Comparison of ENCODE assay signal across 26 cellular contexts in genomic region chr5:161403121-161403520, GRCh38.
"Had no signal": no experiment of that assay in that cellular context is flagged by ENCODE, and none has a peak within 500 bp of the region (broad histone marks: within the 10 kb centered on the region; RNA-seq: fewer than 3 reads in every experiment).

No MANE protein-coding gene starts in this region.

- DNase-seq: activated CD4-positive, alpha-beta memory T cell treated with anti-CD3 and anti-CD28 coated beads, Interleukin-2, amount 10 ng/mL, durations not matched to agents 7 days and 5 days; activated CD4-positive, alpha-beta T cell treated with anti-CD3 and anti-CD28 coated beads for 1 hour; activated CD4-positive, alpha-beta T cell treated with anti-CD3 and anti-CD28 coated beads for 4 hours; activated CD4-positive, alpha-beta T cell treated with anti-CD3 and anti-CD28 coated beads, Interleukin-2, amount 10 ng/mL, durations not matched to agents 7 days and 5 days; activated CD4-positive, alpha-beta T cell treated with anti-CD3 and anti-CD28 coated beads, Interleukin-2, amount 50 U/mL, for 4 hours; activated CD8-positive, alpha-beta memory T cell treated with anti-CD3 and anti-CD28 coated beads, Interleukin-2, amount 50 U/mL, for 48 hours; activated gamma-delta T cell; activated naive CD4-positive, alpha-beta T cell; activated naive CD4-positive, alpha-beta T cell treated with anti-CD3 and anti-CD28 coated beads, Interleukin-2, amount 10 ng/mL, durations not matched to agents 7 days and 5 days; activated naive CD8-positive, alpha-beta T cell treated with anti-CD3 and anti-CD28 coated beads, Interleukin-2, amount 10 ng/mL, durations not matched to agents 7 days and 5 days; activated T-cell treated with anti-CD3 and anti-CD28 coated beads for 4 hours; activated T-cell treated with anti-CD3 and anti-CD28 coated beads, Interleukin-2, amount 50 U/mL, for 24 hours; activated T-cell treated with anti-CD3 and anti-CD28 coated beads, Interleukin-2, amount 50 U/mL, for 72 hours; effector CD4-positive, alpha-beta T cell; effector memory CD8-positive, alpha-beta T cell; erythroblast; foreskin keratinocyte; T-helper 2 cell had no signal

- H3K4me1 ChIP-seq: ascending aorta, breast epithelium, foreskin keratinocyte, gastroesophageal sphincter had no signal

- H3K27ac ChIP-seq: ascending aorta, breast epithelium, coronary artery, esophagus muscularis mucosa, foreskin keratinocyte, gastroesophageal sphincter, VCaP had no signal

- H3K36me3 ChIP-seq: ascending aorta, breast epithelium, esophagus muscularis mucosa, gastroesophageal sphincter had no signal

- ATAC-seq: activated naive CD4-positive, alpha-beta T cell treated with anti-CD3 and anti-CD28 coated beads, Interleukin-2, amount 50 U/mL, for 72 hours; activated T-cell treated with anti-CD3 and anti-CD28 coated beads, Interleukin-2, amount 50 U/mL, for 72 hours; effector memory CD8-positive, alpha-beta T cell; foreskin keratinocyte; gastroesophageal sphincter; WTC11 had no signal

- H3K4me3 ChIP-seq: ascending aorta, breast epithelium, coronary artery, esophagus muscularis mucosa, gastroesophageal sphincter had no signal

- H3K27me3 ChIP-seq: ascending aorta, breast epithelium, esophagus muscularis mucosa, foreskin keratinocyte, gastroesophageal sphincter had no signal

- H3K9me3 ChIP-seq: ascending aorta, breast epithelium, esophagus muscularis mucosa, gastroesophageal sphincter had no signal
